Comparison of ENCODE assay signal across 8 cellular contexts in the genomic region with DNA sequence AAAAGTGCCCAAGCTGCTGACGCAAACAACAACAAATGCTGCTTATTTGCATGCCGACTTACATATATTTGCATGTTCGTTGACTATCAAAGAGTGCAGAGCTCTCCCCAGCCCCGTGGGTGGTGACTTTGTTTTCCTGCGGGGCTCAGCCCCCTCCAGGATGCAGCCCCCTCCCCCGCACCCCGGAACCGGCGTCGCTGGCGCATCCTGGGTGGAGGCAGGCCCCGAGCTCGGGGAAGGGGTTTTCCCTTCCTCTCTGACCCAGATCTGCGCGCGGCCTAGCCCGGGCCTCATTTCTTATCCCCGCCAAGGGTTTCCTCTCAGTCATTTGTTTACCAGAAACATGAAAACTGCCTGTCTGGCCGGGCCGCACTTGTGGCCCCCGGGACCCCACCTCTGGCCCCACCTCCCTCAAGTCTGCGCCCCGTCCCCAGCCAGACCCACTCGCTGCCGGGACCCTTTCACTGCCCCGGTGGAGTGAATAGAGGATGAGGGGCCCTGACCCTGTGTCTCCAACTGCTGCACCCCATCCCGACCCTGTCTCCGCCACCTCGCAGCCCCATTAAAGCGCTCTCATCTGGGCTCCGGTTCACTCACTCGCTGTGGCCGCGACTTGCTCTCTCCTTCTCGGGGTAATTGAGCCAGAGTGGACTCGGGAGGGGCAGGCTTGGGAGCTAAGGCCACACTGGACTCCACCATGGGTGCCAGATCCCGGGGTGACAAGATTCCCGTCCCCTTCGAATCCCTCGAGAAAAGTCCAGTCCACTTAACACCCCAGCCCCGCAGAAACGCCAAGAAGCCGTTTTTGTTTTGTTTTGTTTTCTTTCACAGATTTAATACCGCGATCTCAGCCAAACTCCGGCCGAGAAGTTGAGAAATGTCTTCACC. TPM values are rescaled to one million over a fixed set of nuclear protein-coding genes. Genes with fewer than 3 reads are reported as not detected.
A peak's percentile ranks its signal among the peaks of the same experiment; 100 is the strongest.
DNase-seq lines count a peak whose midpoint lies in the region; ATAC-seq and TF ChIP-seq lines count a peak whose summit lies in the region.

No MANE protein-coding gene starts in this region.

- H3K27ac ChIP-seq in heart right ventricle: peak overlapping the region in 3 of 10 donors; percentile 26 to 59 (median 51)
- peak overlapping the region in 15 of 21 experiments; percentile 4 to 91 (median 60) for H3K27ac ChIP-seq in skin epidermis
- no peak overlapping the region for H3K27ac ChIP-seq in PC-9

- H3K9me3 Mint-ChIP-seq in activated naive CD8-positive, alpha-beta T cell treated with anti-CD3 and anti-CD28 coated beads, Interleukin-2, amount 50 U/mL, for 24 hours: no peaks in the 10 kb centered on the region

- ATAC-seq in heart right ventricle (peak in 5 of 8 donors; percentile 16 to 39 (median 31)), Right ventricle myocardium inferior (no peak), HG03095 (IDR thresholded peaks at IDR 0.05; ENCODE audit: unreplicated experiment) (no peak)
- peak; percentile 82 for ATAC-seq in activated naive CD8-positive, alpha-beta T cell treated with anti-CD3 and anti-CD28 coated beads, Interleukin-2, amount 50 U/mL, for 24 hours

- no peaks in the 10 kb centered on the region for H3F3A ChIP-seq in PC-9 (ENCODE audit: insufficient read depth, low read depth)

- H3K9me3 ChIP-seq in heart right ventricle (no peaks in the 10 kb centered on the region), PC-9 (ENCODE audit: insufficient read depth, low read depth) (no peaks in the 10 kb centered on the region)

- peak overlapping the region; percentile 76 for H3K27ac Mint-ChIP-seq in activated naive CD8-positive, alpha-beta T cell treated with anti-CD3 and anti-CD28 coated beads, Interleukin-2, amount 50 U/mL, for 24 hours

- peak overlapping the region in 9 of 10 donors; percentile 12 to 45 (median 34) for H3K4me3 ChIP-seq in heart right ventricle
- peak overlapping the region in 5 of 7 experiments; percentile 1 to 28 (median 20) for H3K4me3 ChIP-seq in skin epidermis
- no peak overlapping the region for H3K4me3 ChIP-seq in lower leg skin (ENCODE audit: low read depth, poor library complexity, severe bottlenecking)
- H3K4me3 ChIP-seq in PC-9: no peak overlapping the region

- DNase-seq in heart right ventricle: no peak
- DNase-seq in Right ventricle myocardium inferior (ENCODE audit: missing footprints): no peak
- DNase-seq in activated naive CD8-positive, alpha-beta T cell treated with anti-CD3 and anti-CD28 coated beads, Interleukin-2, amount 50 U/mL, for 24 hours: peak; percentile 79
- no peak for DNase-seq in lower leg skin (ENCODE audit: low spot score in 2 of 2)
- DNase-seq in PC-9: no peak
- no peak for DNase-seq in COLO829 (ENCODE audit: low spot score)

- no peak overlapping the region for H3K4me2 ChIP-seq in PC-9

- H3K4me3 Mint-ChIP-seq in activated naive CD8-positive, alpha-beta T cell treated with anti-CD3 and anti-CD28 coated beads, Interleukin-2, amount 50 U/mL, for 24 hours: peak overlapping the region; percentile 60

- no peak overlapping the region for H2AFZ ChIP-seq in PC-9

- TF ChIP-seq POLR2A in lower leg skin (IDR thresholded peaks at IDR 0.05): no peak

- no peaks in the 10 kb centered on the region for H4K20me1 ChIP-seq in PC-9 (ENCODE audit: insufficient read depth)

- H3K4me1 ChIP-seq in heart right ventricle (peaks cover 0 to 30% (median 14%) of the 10 kb centered on the region in 9 donors), PC-9 (replicated peaks; ENCODE audit: insufficient read depth) (no peaks in the 10 kb centered on the region)

- peaks cover 15% of the 10 kb centered on the region for H3K36me3 Mint-ChIP-seq in activated naive CD8-positive, alpha-beta T cell treated with anti-CD3 and anti-CD28 coated beads, Interleukin-2, amount 50 U/mL, for 24 hours (ENCODE audit: low read depth)

- 25 to 28% methylated on average over 47 of the region's 47 CpGs for WGBS in heart right ventricle, 2 donors
- WGBS in lower leg skin, 2 donors: 42 to 51% methylated on average over 47 of the region's 47 CpGs

- no peaks in the 10 kb centered on the region for H3K9me2 ChIP-seq in PC-9 (ENCODE audit: insufficient read depth)

- peaks cover 51% of the 10 kb centered on the region for H3K4me1 Mint-ChIP-seq in activated naive CD8-positive, alpha-beta T cell treated with anti-CD3 and anti-CD28 coated beads, Interleukin-2, amount 50 U/mL, for 24 hours

- H3K79me2 ChIP-seq in PC-9 (ENCODE audit: low read depth): no peaks in the 10 kb centered on the region

- H3K27me3 Mint-ChIP-seq in activated naive CD8-positive, alpha-beta T cell treated with anti-CD3 and anti-CD28 coated beads, Interleukin-2, amount 50 U/mL, for 24 hours: peaks cover 19% of the 10 kb centered on the region

- H3K36me3 ChIP-seq in heart right ventricle (peaks cover 0 to 40% (median 0%) of the 10 kb centered on the region in 9 donors), PC-9 (ENCODE audit: low read depth) (no peaks in the 10 kb centered on the region)

- CTCF ChIA-PET in PC-9 (lab: Charles Lee): no interaction called here

- peaks cover 0 to 61% (median 41%) of the 10 kb centered on the region in 7 donors for H3K27me3 ChIP-seq in heart right ventricle
- no peaks in the 10 kb centered on the region for H3K27me3 ChIP-seq in PC-9 (ENCODE audit: insufficient read depth, low read depth)

- no peak for TF ChIP-seq CTCF in heart right ventricle (IDR thresholded peaks at IDR 0.05)
- no peak for TF ChIP-seq CTCF in lower leg skin (IDR thresholded peaks at IDR 0.05)
- TF ChIP-seq CTCF in PC-9 (conservative IDR thresholded peaks at IDR 0.05): no peak

- POLR2A ChIA-PET in PC-9 (lab: Charles Lee; ENCODE audit: unreplicated experiment): no interaction called here

- intact Hi-C loops in heart right ventricle (cut with DNase I): no loop called here
- intact Hi-C loops in Right ventricle myocardium inferior (cut with DNase I): no loop called here
- intact Hi-C loops in lower leg skin (cut with DNase I; ENCODE audit: low total_unique reads): no loop called here
- intact Hi-C loops in PC-9 (cut with micrococcal nuclease; ENCODE audit: unreplicated experiment): no loop called here

- no TSS peak for BruUV-seq in PC-9 (replicated peaks; lab: Mats Ljungman, UMichigan)

RNA-seq across cellular contexts. Expression of a gene that starts 5.4 kb away (rescaled TPM):
- total RNA-seq in heart right ventricle (10 to 100 TPM in 2 of 10 donors, 1 to 10 TPM in 8; 4.0 to 12.0 (median 7.3) TPM), Right ventricle myocardium inferior (11.4 TPM), lower leg skin (100 to 1,000 TPM in 1 of 4 donors, 10 to 100 TPM in 3; 53.7 to 168 (median 75.7) TPM), PC-9 (2021) (12.3 and 21.1 TPM in 2 replicates)
- polyA plus RNA-seq in heart right ventricle: 10 to 100 TPM in 1 of 2 donors, 1 to 10 TPM in 1; 6.6 to 43.1 TPM

RNA-seq across cellular contexts. Expression of a gene that starts 30.9 kb away (rescaled TPM):
- total RNA-seq in heart right ventricle (10 to 100 TPM; 10.0 to 18.8 (median 15.3) TPM), Right ventricle myocardium inferior (16.8 TPM), lower leg skin (100 to 1,000 TPM in 2 of 4 donors, 10 to 100 TPM in 2; 72.5 to 170 (median 99.8) TPM), PC-9 (2021) (11.3 and 12.6 TPM in 2 replicates)
- polyA plus RNA-seq in heart right ventricle: 10 to 100 TPM in 1 of 2 donors, 1 to 10 TPM in 1; 6.6 to 28.7 TPM

RNA-seq across cellular contexts. Expression of a gene that starts 36.0 kb away (rescaled TPM):
- total RNA-seq in heart right ventricle: under 1 TPM in 5 of 10 donors, not detected in 5; 0.17 to 0.51 (median 0.29) TPM
- under 1 TPM; 0.12 to 0.22 TPM for polyA plus RNA-seq in heart right ventricle
- total RNA-seq in Right ventricle myocardium inferior: 0.24 TPM
- 10 to 100 TPM; 27.5 to 64.3 (median 30.3) TPM for total RNA-seq in lower leg skin
- total RNA-seq in PC-9 (2021): 18.6 and 32.3 TPM in 2 replicates

RNA-seq across cellular contexts. Expression of a gene that starts 40.9 kb away (rescaled TPM):
- under 1 TPM in 1 of 10 donors, not detected in 9; 0.25 TPM for total RNA-seq in heart right ventricle
- under 1 TPM in 1 of 2 donors, not detected in 1; 0.22 TPM for polyA plus RNA-seq in heart right ventricle
- total RNA-seq in Right ventricle myocardium inferior: not detected
- 10 to 100 TPM; 15.4 to 47.7 (median 35.8) TPM for total RNA-seq in lower leg skin
- total RNA-seq in PC-9 (2021): 2.1 and 4.2 TPM in 2 replicates

Comparison
In these comparisons a context has a peak if more than half of its experiments do, and no peak if none do; other contexts are left out.
1. ATAC-seq: peak in heart right ventricle (5 of 8) and activated naive CD8-positive, alpha-beta T cell treated with anti-CD3 and anti-CD28 coated beads, Interleukin-2, amount 50 U/mL, for 24 hours (single experiment); none in Right ventricle myocardium inferior (single experiment) and HG03095 (single experiment).
2. H3K4me3 ChIP-seq: peak in heart right ventricle (9 of 10) and skin epidermis (5 of 7); none in lower leg skin (single experiment) and PC-9 (single experiment).
3. RNA of a gene that starts 36.0 kb away (total RNA-seq): 27.5 to 64.3 TPM in lower leg skin and 18.6 to 32.3 TPM in PC-9; 0.17 to 0.51 TPM in heart right ventricle and 0.24 TPM in Right ventricle myocardium inferior (single experiment); every median in the first group is over 10 times any median in the second.